ENCODE assay signal across 38 cellular contexts in the genomic region with DNA sequence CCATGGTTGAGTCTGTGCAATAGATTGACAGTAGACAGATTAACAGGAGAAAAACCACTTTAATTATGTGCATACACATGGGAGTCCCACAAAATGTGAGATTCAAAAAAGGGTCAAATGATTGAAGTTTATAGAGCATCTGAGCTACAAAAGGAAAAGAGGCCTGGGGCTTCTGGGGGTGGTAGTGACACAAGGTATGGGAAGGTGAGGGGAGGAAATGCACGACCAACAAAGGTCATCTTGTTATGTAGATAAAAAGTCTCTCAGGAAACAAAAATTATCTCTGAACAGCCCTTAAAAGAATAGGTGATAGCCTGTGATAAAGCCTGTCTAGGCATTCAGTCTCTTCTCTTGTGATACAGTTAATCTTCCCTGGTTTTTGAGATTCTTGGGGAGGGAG.
"Had no signal": no experiment of that assay in that cellular context is flagged by ENCODE, and none has a peak within 500 bp of the region (broad histone marks: within the 10 kb centered on the region; RNA-seq: fewer than 3 reads in every experiment).

No MANE protein-coding gene starts in this region.

- H3K4me3 ChIP-seq: adrenal gland, ascending aorta, body of pancreas, breast epithelium, cardiac muscle cell had no signal

- H3K4me3 Mint-ChIP-seq: activated naive CD4-positive, alpha-beta T cell treated with anti-CD3 and anti-CD28 coated beads for 36 hours; activated naive CD4-positive, alpha-beta T cell treated with anti-CD3 and anti-CD28 coated beads, Interleukin-2, amount 10 ng/mL, durations not matched to agents 7 days and 5 days; activated naive CD4-positive, alpha-beta T cell treated with anti-CD3 and anti-CD28 coated beads, Interleukin-2, amount 50 U/mL, for 24 hours; activated naive CD8-positive, alpha-beta T cell; activated naive CD8-positive, alpha-beta T cell treated with anti-CD3 and anti-CD28 coated beads for 36 hours; activated naive CD8-positive, alpha-beta T cell treated with anti-CD3 and anti-CD28 coated beads, Interleukin-2, amount 10 ng/mL, durations not matched to agents 7 days and 5 days; activated naive CD8-positive, alpha-beta T cell treated with anti-CD3 and anti-CD28 coated beads, Interleukin-2, amount 50 U/mL, for 24 hours; activated T-cell treated with anti-CD3 and anti-CD28 coated beads, Interleukin-2, amount 50 U/mL, for 24 hours; activated T-cell treated with anti-CD3 and anti-CD28 coated beads, Interleukin-2, amount 50 U/mL, for 4 hours; activated T-cell treated with anti-CD3 and anti-CD28 coated beads, Interleukin-2, amount 50 U/mL, for 72 hours; activated T-helper 1 cell treated with anti-CD3 and anti-CD28 coated beads, Interleukin-12 subunit alpha, Interleukin-12 subunit beta, Interleukin-2, Interleukin-4 antibody, amounts not matched to agents 30 ng/mL and 10 ng/mL and 1 ng/mL, durations not matched to agents 14 hours and 24 hours and 36 hours; activated T-helper 17 cell treated with anti-CD3 and anti-CD28 coated beads, Interleukin-2, amount 50 U/mL, for 72 hours; brain; central memory CD8-positive, alpha-beta T cell had no signal

- H3K36me3 Mint-ChIP-seq: activated naive CD4-positive, alpha-beta T cell treated with anti-CD3 and anti-CD28 coated beads, Interleukin-2, amount 10 ng/mL, durations not matched to agents 7 days and 5 days; activated naive CD4-positive, alpha-beta T cell treated with anti-CD3 and anti-CD28 coated beads, Interleukin-2, amount 50 U/mL, for 24 hours; activated naive CD4-positive, alpha-beta T cell treated with anti-CD3 and anti-CD28 coated beads, Interleukin-2, amount 50 U/mL, for 72 hours; activated naive CD8-positive, alpha-beta T cell; activated naive CD8-positive, alpha-beta T cell treated with anti-CD3 and anti-CD28 coated beads for 36 hours; activated naive CD8-positive, alpha-beta T cell treated with anti-CD3 and anti-CD28 coated beads, Interleukin-2, amount 10 ng/mL, durations not matched to agents 7 days and 5 days; brain had no signal

- H3K36me3 ChIP-seq: adrenal gland, ascending aorta, brain microvascular endothelial cell, breast epithelium, cardiac muscle cell had no signal

- H3K27ac ChIP-seq: adrenal gland, ascending aorta, body of pancreas, brain microvascular endothelial cell, breast epithelium, cardiac muscle cell had no signal

- H3K27ac Mint-ChIP-seq: activated naive CD4-positive, alpha-beta T cell treated with anti-CD3 and anti-CD28 coated beads for 36 hours; activated naive CD4-positive, alpha-beta T cell treated with anti-CD3 and anti-CD28 coated beads, Interleukin-2, amount 10 ng/mL, durations not matched to agents 7 days and 5 days; activated naive CD4-positive, alpha-beta T cell treated with anti-CD3 and anti-CD28 coated beads, Interleukin-2, amount 50 U/mL, for 24 hours; activated naive CD4-positive, alpha-beta T cell treated with anti-CD3 and anti-CD28 coated beads, Interleukin-2, amount 50 U/mL, for 72 hours; activated naive CD8-positive, alpha-beta T cell; activated naive CD8-positive, alpha-beta T cell treated with anti-CD3 and anti-CD28 coated beads for 36 hours; activated naive CD8-positive, alpha-beta T cell treated with anti-CD3 and anti-CD28 coated beads, Interleukin-2, amount 10 ng/mL, durations not matched to agents 7 days and 5 days; activated naive CD8-positive, alpha-beta T cell treated with anti-CD3 and anti-CD28 coated beads, Interleukin-2, amount 50 U/mL, for 24 hours; activated T-cell treated with anti-CD3 and anti-CD28 coated beads, Interleukin-2, amount 50 U/mL, for 24 hours; activated T-cell treated with anti-CD3 and anti-CD28 coated beads, Interleukin-2, amount 50 U/mL, for 72 hours; activated T-helper 1 cell treated with anti-CD3 and anti-CD28 coated beads, Interleukin-12 subunit alpha, Interleukin-12 subunit beta, Interleukin-2, Interleukin-4 antibody, amounts not matched to agents 30 ng/mL and 10 ng/mL and 1 ng/mL, durations not matched to agents 14 hours and 24 hours and 36 hours; activated T-helper 17 cell treated with anti-CD3 and anti-CD28 coated beads, Interleukin-2, amount 50 U/mL, for 72 hours; activated T-helper 2 cell treated with anti-CD3 and anti-CD28 coated beads, Interferon-gamma antibody, Interleukin-2, Interleukin-4, amounts not matched to agents 10 μg/mL and 5 μg/mL and 100 μg/mL, durations not matched to agents 14 hours and 24 hours and 36 hours; brain had no signal

- H3K4me1 Mint-ChIP-seq: activated naive CD4-positive, alpha-beta T cell treated with anti-CD3 and anti-CD28 coated beads, Interleukin-2, amount 10 ng/mL, durations not matched to agents 7 days and 5 days; activated naive CD4-positive, alpha-beta T cell treated with anti-CD3 and anti-CD28 coated beads, Interleukin-2, amount 50 U/mL, for 24 hours; activated naive CD8-positive, alpha-beta T cell treated with anti-CD3 and anti-CD28 coated beads for 36 hours; activated naive CD8-positive, alpha-beta T cell treated with anti-CD3 and anti-CD28 coated beads, Interleukin-2, amount 10 ng/mL, durations not matched to agents 7 days and 5 days; activated naive CD8-positive, alpha-beta T cell treated with anti-CD3 and anti-CD28 coated beads, Interleukin-2, amount 50 U/mL, for 24 hours; activated T-helper 17 cell treated with anti-CD3 and anti-CD28 coated beads, Interleukin-2, amount 50 U/mL, for 72 hours; central memory CD8-positive, alpha-beta T cell had no signal

- H3K9me3 ChIP-seq: adrenal gland, ascending aorta, body of pancreas, breast epithelium had no signal

- H3K27me3 ChIP-seq: adrenal gland, ascending aorta, body of pancreas, brain microvascular endothelial cell, breast epithelium, cardiac muscle cell had no signal

- ATAC-seq: activated naive CD4-positive, alpha-beta T cell treated with anti-CD3 and anti-CD28 coated beads, Interleukin-2, amount 50 U/mL, for 72 hours; activated naive CD8-positive, alpha-beta T cell treated with anti-CD3 and anti-CD28 coated beads, Interleukin-2, amount 50 U/mL, for 24 hours; activated T-cell treated with anti-CD3 and anti-CD28 coated beads, Interleukin-2, amount 50 U/mL, for 4 hours; activated T-cell treated with anti-CD3 and anti-CD28 coated beads, Interleukin-2, amount 50 U/mL, for 72 hours; activated T-helper 17 cell treated with anti-CD3 and anti-CD28 coated beads, Interleukin-2, amount 50 U/mL, for 72 hours; body of pancreas had no signal

- DNase-seq: activated effector memory CD4-positive, alpha-beta T cell treated with anti-CD3 and anti-CD28 coated beads, Interleukin-2, amount 50 U/mL, for 16 hours; activated effector memory CD4-positive, alpha-beta T cell treated with Interleukin-2 at 50 U/mL for 16 hours; activated gamma-delta T cell; activated gamma-delta T cell treated with Interleukin-2 at 50 U/mL for 16 hours; activated naive CD4-positive, alpha-beta T cell; activated naive CD4-positive, alpha-beta T cell treated with anti-CD3 and anti-CD28 coated beads for 36 hours; activated naive CD4-positive, alpha-beta T cell treated with anti-CD3 and anti-CD28 coated beads, Interleukin-2, amount 10 ng/mL, durations not matched to agents 7 days and 5 days; activated naive CD4-positive, alpha-beta T cell treated with anti-CD3 and anti-CD28 coated beads, Interleukin-2, amount 50 U/mL, for 16 hours; activated naive CD4-positive, alpha-beta T cell treated with Interleukin-2 at 50 U/mL for 16 hours; activated naive CD8-positive, alpha-beta T cell treated with anti-CD3 and anti-CD28 coated beads for 36 hours; activated naive CD8-positive, alpha-beta T cell treated with anti-CD3 and anti-CD28 coated beads, Interleukin-2, amount 10 ng/mL, durations not matched to agents 7 days and 5 days; activated naive CD8-positive, alpha-beta T cell treated with anti-CD3 and anti-CD28 coated beads, Interleukin-2, amount 50 U/mL, for 24 hours; activated T-cell treated with anti-CD3 and anti-CD28 coated beads, Interleukin-2, amount 50 U/mL, for 1 hour; activated T-cell treated with anti-CD3 and anti-CD28 coated beads, Interleukin-2, amount 50 U/mL, for 24 hours; activated T-cell treated with anti-CD3 and anti-CD28 coated beads, Interleukin-2, amount 50 U/mL, for 4 hours; activated T-cell treated with anti-CD3 and anti-CD28 coated beads, Interleukin-2, amount 50 U/mL, for 48 hours; activated T-cell treated with anti-CD3 and anti-CD28 coated beads, Interleukin-2, amount 50 U/mL, for 72 hours; adrenal gland; amniotic stem cell; amygdala; anterior cingulate cortex; aorta; body of pancreas; brain microvascular endothelial cell; caudate nucleus; central memory CD4-positive, alpha-beta T cell; cerebellar nuclear complex had no signal

- H3K4me1 ChIP-seq: adrenal gland, ascending aorta, body of pancreas, breast epithelium had no signal

- H3K9me3 Mint-ChIP-seq: activated naive CD4-positive, alpha-beta T cell treated with anti-CD3 and anti-CD28 coated beads for 36 hours; activated naive CD4-positive, alpha-beta T cell treated with anti-CD3 and anti-CD28 coated beads, Interleukin-2, amount 10 ng/mL, durations not matched to agents 7 days and 5 days; activated naive CD4-positive, alpha-beta T cell treated with anti-CD3 and anti-CD28 coated beads, Interleukin-2, amount 50 U/mL, for 24 hours; activated naive CD4-positive, alpha-beta T cell treated with anti-CD3 and anti-CD28 coated beads, Interleukin-2, amount 50 U/mL, for 72 hours; activated naive CD8-positive, alpha-beta T cell treated with anti-CD3 and anti-CD28 coated beads, Interleukin-2, amount 10 ng/mL, durations not matched to agents 7 days and 5 days; activated naive CD8-positive, alpha-beta T cell treated with anti-CD3 and anti-CD28 coated beads, Interleukin-2, amount 50 U/mL, for 24 hours; activated T-cell treated with anti-CD3 and anti-CD28 coated beads, Interleukin-2, amount 50 U/mL, for 24 hours; activated T-cell treated with anti-CD3 and anti-CD28 coated beads, Interleukin-2, amount 50 U/mL, for 4 hours; activated T-cell treated with anti-CD3 and anti-CD28 coated beads, Interleukin-2, amount 50 U/mL, for 72 hours; activated T-helper 1 cell treated with anti-CD3 and anti-CD28 coated beads, Interleukin-12 subunit alpha, Interleukin-12 subunit beta, Interleukin-2, Interleukin-4 antibody, amounts not matched to agents 30 ng/mL and 10 ng/mL and 1 ng/mL, durations not matched to agents 14 hours and 24 hours and 36 hours; activated T-helper 17 cell treated with anti-CD3 and anti-CD28 coated beads, Interleukin-2, amount 50 U/mL, for 72 hours; activated T-helper 2 cell treated with anti-CD3 and anti-CD28 coated beads, Interferon-gamma antibody, Interleukin-2, Interleukin-4, amounts not matched to agents 10 μg/mL and 5 μg/mL and 100 μg/mL, durations not matched to agents 14 hours and 24 hours and 36 hours; central memory CD8-positive, alpha-beta T cell had no signal
